In genomic region chr11:2771758-2772466, GRCh38 we compare ENCODE assay signal across 11 cellular contexts.
A peak's percentile ranks its signal among the peaks of the same experiment; 100 is the strongest.
DNase-seq lines count a peak whose midpoint lies in the region; ATAC-seq and TF ChIP-seq lines count a peak whose summit lies in the region.
"Had no signal": no experiment of that assay in that cellular context is flagged by ENCODE, and none has a peak within 500 bp of the region (broad histone marks: within the 10 kb centered on the region; RNA-seq: fewer than 3 reads in every experiment).

No MANE protein-coding gene starts in this region.

- DNase-seq in NCI-H1417 (lab: John Stamatoyannopoulos, UW) = peak in 2 of 3 experiments; percentile 53 to 71
- no peak for DNase-seq in NCI-H1417 treated with DMSO at 0.1 percent for 48 hours (lab: John Stamatoyannopoulos, UW)
- peak; percentile 23 for DNase-seq in GM13976 (ENCODE audit: low spot score)
- peak; percentile 9 for DNase-seq in activated CD4-positive, alpha-beta memory T cell treated with anti-CD3 and anti-CD28 coated beads, Interleukin-2, amount 10 ng/mL, durations not matched to agents 7 days and 5 days
- peak in 2 of 3 donors; percentile 17 to 44 for DNase-seq in mucosa of descending colon
- no peak for DNase-seq in NOMO-1 treated with DMSO at 0.1 percent for 48 hours (lab: John Stamatoyannopoulos, UW; ENCODE audit: unreplicated experiment)
- no peak for DNase-seq in stimulated activated naive CD4-positive, alpha-beta T cell (lab: John Stamatoyannopoulos, UW)
- DNase-seq in UCSD-AML1 (lab: John Stamatoyannopoulos, UW; ENCODE audit: unreplicated experiment) = no peak
- DNase-seq: DMS79, NCI-H187 had no signal

- CTCF ChIA-PET in activated CD4-positive, alpha-beta memory T cell treated with anti-CD3 and anti-CD28 coated beads, Interleukin-2, amount 10 ng/mL, durations not matched to agents 7 days and 5 days (lab: Charles Lee) = no interaction called here

- H3K36me3 ChIP-seq in mucosa of descending colon (ENCODE audit: low read depth) = no peaks in the 10 kb centered on the region

- no peak overlapping the region for H3K4me3 Mint-ChIP-seq in activated CD4-positive, alpha-beta memory T cell treated with anti-CD3 and anti-CD28 coated beads, Interleukin-2, amount 10 ng/mL, durations not matched to agents 7 days and 5 days
- H3K4me3 Mint-ChIP-seq: activated naive CD4-positive, alpha-beta T cell treated with anti-CD3 and anti-CD28 coated beads for 36 hours had no signal

- peaks cover 11% of the 10 kb centered on the region for H3K4me1 Mint-ChIP-seq in activated CD4-positive, alpha-beta memory T cell treated with anti-CD3 and anti-CD28 coated beads, Interleukin-2, amount 10 ng/mL, durations not matched to agents 7 days and 5 days

- H3K36me3 Mint-ChIP-seq in activated CD4-positive, alpha-beta memory T cell treated with anti-CD3 and anti-CD28 coated beads, Interleukin-2, amount 10 ng/mL, durations not matched to agents 7 days and 5 days (ENCODE audit: low read depth) = no peaks in the 10 kb centered on the region

- H3K27me3 Mint-ChIP-seq in activated CD4-positive, alpha-beta memory T cell treated with anti-CD3 and anti-CD28 coated beads, Interleukin-2, amount 10 ng/mL, durations not matched to agents 7 days and 5 days = no peaks in the 10 kb centered on the region

- H3K27ac Mint-ChIP-seq in activated CD4-positive, alpha-beta memory T cell treated with anti-CD3 and anti-CD28 coated beads, Interleukin-2, amount 10 ng/mL, durations not matched to agents 7 days and 5 days = no peak overlapping the region
- H3K27ac Mint-ChIP-seq: activated naive CD4-positive, alpha-beta T cell treated with anti-CD3 and anti-CD28 coated beads for 36 hours had no signal

- H3K4me3 ChIP-seq in mucosa of descending colon = no peak overlapping the region

- H3K9me3 Mint-ChIP-seq in activated CD4-positive, alpha-beta memory T cell treated with anti-CD3 and anti-CD28 coated beads, Interleukin-2, amount 10 ng/mL, durations not matched to agents 7 days and 5 days = no peaks in the 10 kb centered on the region
- H3K9me3 Mint-ChIP-seq: activated naive CD4-positive, alpha-beta T cell treated with anti-CD3 and anti-CD28 coated beads for 36 hours had no signal

- no peak for TF ChIP-seq CTCF in GM13976 (IDR thresholded peaks at IDR 0.05; ENCODE audit: borderline replicate concordance, control extremely low read depth, extremely low read depth, insufficient read depth, missing control alignments)
- TF ChIP-seq CTCF in mucosa of descending colon (IDR thresholded peaks at IDR 0.05) = no peak

- ATAC-seq in mucosa of descending colon = no peak

- intact Hi-C loops in mucosa of descending colon (cut with DNase I, micrococcal nuclease) = no loop called here

- in situ Hi-C loops in GM13976 (cut with MboI; ENCODE audit: low sequenced_read_pairs, unreplicated experiment) = loop anchor here (25.0 kb wide), 1 partner anchor 210 kb away; no protein-coding TSS in a partner anchor

- no peaks in the 10 kb centered on the region for H3K4me1 ChIP-seq in mucosa of descending colon (ENCODE audit: low read depth)

- POLR2A ChIA-PET in activated CD4-positive, alpha-beta memory T cell treated with anti-CD3 and anti-CD28 coated beads, Interleukin-2, amount 10 ng/mL, durations not matched to agents 7 days and 5 days (lab: Charles Lee) = no interaction called here

- no peaks in the 10 kb centered on the region for H3K9me3 ChIP-seq in mucosa of descending colon

Comparison
In these comparisons a context has a peak if more than half of its experiments do, and no peak if none do; other contexts are left out.
1. DNase-seq: peak in NCI-H1417 (2 of 3), GM13976 (single experiment), activated CD4-positive, alpha-beta memory T cell treated with anti-CD3 and anti-CD28 coated beads, Interleukin-2, amount 10 ng/mL, durations not matched to agents 7 days and 5 days (single experiment) and mucosa of descending colon (2 of 3); none in NCI-H1417 treated with DMSO at 0.1 percent for 48 hours (single experiment), NOMO-1 treated with DMSO at 0.1 percent for 48 hours (single experiment), stimulated activated naive CD4-positive, alpha-beta T cell (0 of 6) and UCSD-AML1 (single experiment).